ENCODE assay signal across 25 cellular contexts in genomic region chr4:74522251-74522991, GRCh38.
"Had no signal": no experiment of that assay in that cellular context is flagged by ENCODE, and none has a peak within 500 bp of the region (broad histone marks: within the 10 kb centered on the region; RNA-seq: fewer than 3 reads in every experiment).

No MANE protein-coding gene starts in this region.

- FAIRE-seq: bronchial epithelial cell, keratinocyte, TTC549 had no signal

- H3K4me1 ChIP-seq: ascending aorta, esophagus muscularis mucosa, heart left ventricle, lower lobe of right lung, vagina had no signal

- DNase-seq: activated CD4-positive, alpha-beta T cell treated with anti-CD3 and anti-CD28 coated beads for 1 hour; activated CD4-positive, alpha-beta T cell treated with anti-CD3 and anti-CD28 coated beads, Interleukin-2, amount 50 U/mL, for 1 hour; activated CD8-positive, alpha-beta T cell treated with anti-CD3 and anti-CD28 coated beads, Interleukin-2, amount 10 ng/mL, durations not matched to agents 7 days and 5 days; activated gamma-delta T cell treated with Interleukin-2 at 50 U/mL for 16 hours; heart left ventricle; left colon; lower lobe of right lung; naive B cell; posterior cingulate gyrus; stimulated activated CD4-positive, alpha-beta T cell treated with anti-CD3 and anti-CD28 coated beads, Interleukin-4, amount 100 ng/mL, for 1 hour; stimulated activated naive CD4-positive, alpha-beta T cell treated with Interleukin-2 at 50 U/mL for 16 hours had no signal

- H3K36me3 Mint-ChIP-seq: activated naive CD4-positive, alpha-beta T cell treated with anti-CD3 and anti-CD28 coated beads, Interleukin-2, amount 50 U/mL, for 24 hours; naive B cell; type B pancreatic cell had no signal

- H3K27ac Mint-ChIP-seq: activated CD8-positive, alpha-beta T cell treated with anti-CD3 and anti-CD28 coated beads, Interleukin-2, amount 10 ng/mL, durations not matched to agents 7 days and 5 days; activated naive CD4-positive, alpha-beta T cell treated with anti-CD3 and anti-CD28 coated beads, Interleukin-2, amount 50 U/mL, for 24 hours; activated T-helper 1 cell treated with anti-CD3 and anti-CD28 coated beads, Interleukin-12 subunit alpha, Interleukin-12 subunit beta, Interleukin-2, Interleukin-4 antibody, amounts not matched to agents 30 ng/mL and 10 ng/mL and 1 ng/mL, durations not matched to agents 14 hours and 24 hours and 36 hours; naive B cell; T-helper 2 cell treated with Interferon-gamma antibody and Interleukin-4, amounts not matched to agents 5 μg/mL and 100 μg/mL, for 36 hours; type B pancreatic cell had no signal

- H3K27ac ChIP-seq: ascending aorta, coronary artery, esophagus muscularis mucosa, heart left ventricle, lower lobe of right lung, thoracic aorta, vagina had no signal

- H3K9me3 ChIP-seq: ascending aorta, esophagus muscularis mucosa, heart left ventricle, lower lobe of right lung, thoracic aorta, vagina had no signal

- ATAC-seq: activated CD8-positive, alpha-beta T cell treated with anti-CD3 and anti-CD28 coated beads, Interleukin-2, amount 10 ng/mL, durations not matched to agents 7 days and 5 days; heart left ventricle; left colon; lower lobe of right lung; sciatic nerve had no signal

- H3K9me3 Mint-ChIP-seq: activated naive CD4-positive, alpha-beta T cell treated with anti-CD3 and anti-CD28 coated beads, Interleukin-2, amount 50 U/mL, for 24 hours; activated T-helper 1 cell treated with anti-CD3 and anti-CD28 coated beads, Interleukin-12 subunit alpha, Interleukin-12 subunit beta, Interleukin-2, Interleukin-4 antibody, amounts not matched to agents 30 ng/mL and 10 ng/mL and 1 ng/mL, durations not matched to agents 14 hours and 24 hours and 36 hours; naive B cell; neural crest cell; T-helper 2 cell treated with Interferon-gamma antibody and Interleukin-4, amounts not matched to agents 5 μg/mL and 100 μg/mL, for 36 hours; type B pancreatic cell had no signal

- H3K36me3 ChIP-seq: ascending aorta, esophagus muscularis mucosa, heart left ventricle, lower lobe of right lung, thoracic aorta, vagina had no signal

- H3K4me3 Mint-ChIP-seq: activated CD8-positive, alpha-beta T cell treated with anti-CD3 and anti-CD28 coated beads, Interleukin-2, amount 10 ng/mL, durations not matched to agents 7 days and 5 days; activated naive CD4-positive, alpha-beta T cell treated with anti-CD3 and anti-CD28 coated beads, Interleukin-2, amount 50 U/mL, for 24 hours; activated T-helper 1 cell treated with anti-CD3 and anti-CD28 coated beads, Interleukin-12 subunit alpha, Interleukin-12 subunit beta, Interleukin-2, Interleukin-4 antibody, amounts not matched to agents 30 ng/mL and 10 ng/mL and 1 ng/mL, durations not matched to agents 14 hours and 24 hours and 36 hours; naive B cell; neural crest cell; T-helper 2 cell treated with Interferon-gamma antibody and Interleukin-4, amounts not matched to agents 5 μg/mL and 100 μg/mL, for 36 hours; type B pancreatic cell had no signal

- H3K27me3 ChIP-seq: ascending aorta, esophagus muscularis mucosa, heart left ventricle, vagina had no signal

- H3K4me1 Mint-ChIP-seq: activated naive CD4-positive, alpha-beta T cell treated with anti-CD3 and anti-CD28 coated beads, Interleukin-2, amount 50 U/mL, for 24 hours; naive B cell; neural crest cell had no signal

- H3K4me3 ChIP-seq: ascending aorta, coronary artery, esophagus muscularis mucosa, heart left ventricle, lower lobe of right lung, thoracic aorta, vagina had no signal
